ENCODE assay signal across 17 cellular contexts in the genomic region with DNA sequence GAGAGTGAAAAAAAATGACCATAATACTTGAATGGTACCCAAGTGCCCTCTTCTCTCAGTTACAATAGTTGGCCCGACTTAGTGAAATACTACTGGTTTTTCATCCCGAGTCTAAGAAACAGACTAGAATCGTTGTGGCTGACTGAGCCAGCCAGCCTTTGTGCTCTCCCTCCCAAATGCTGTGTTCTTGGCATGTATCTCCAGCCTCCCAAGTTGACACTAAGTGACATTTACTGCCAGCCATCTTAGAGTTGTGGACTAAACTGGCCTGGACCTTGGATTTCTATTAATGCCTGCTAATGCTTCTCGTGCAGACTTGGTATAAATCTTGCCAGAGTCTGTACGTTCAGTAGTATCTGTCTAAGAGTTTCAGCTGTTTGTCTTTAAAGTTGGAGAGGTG.
A peak's percentile ranks its signal among the peaks of the same experiment; 100 is the strongest.
DNase-seq lines count a peak whose midpoint lies in the region; ATAC-seq and TF ChIP-seq lines count a peak whose summit lies in the region.
"Had no signal": no experiment of that assay in that cellular context is flagged by ENCODE, and none has a peak within 500 bp of the region (broad histone marks: within the 10 kb centered on the region; RNA-seq: fewer than 3 reads in every experiment).

No MANE protein-coding gene starts in this region.

- H3K27me3 ChIP-seq in neural progenitor cell, result no peaks in the 10 kb centered on the region
- no peaks in the 10 kb centered on the region for H3K27me3 ChIP-seq in aorta (ENCODE audit: control insufficient read depth in 1 of 2, insufficient read depth in 2 of 2, low read length in 1 of 2)
- H3K27me3 ChIP-seq: BLaER1 treated with 17β-estradiol and CSF1 and Interleukin-3, amounts not matched to agents 10 nM and 100 nM had no signal

- H3K4me2 ChIP-seq in neural progenitor cell, result no peak overlapping the region
- H3K4me2 ChIP-seq: BLaER1 treated with 17β-estradiol and CSF1 and Interleukin-3, amounts not matched to agents 10 nM and 100 nM had no signal

- 8 to 11% methylated on average over 5 of the region's 5 CpGs for WGBS in aorta, 2 donors

- H3K36me3 ChIP-seq in neural progenitor cell, result no peaks in the 10 kb centered on the region
- H3K36me3 ChIP-seq in aorta (ENCODE audit: control insufficient read depth in 1 of 2, insufficient read depth in 2 of 2, low read length in 1 of 2), result peaks cover 6 to 14% of the 10 kb centered on the region in 2 donors

- POLR2A ChIA-PET in activated B cell treated with CpG ODN at 0.5 μM for 24 hours (lab: Charles Lee), result interaction anchor here (0.7 kb wide), 2 partner anchors 14 to 255 kb away, joined by 5 to 7 read pairs; no protein-coding TSS in a partner anchor

- no peak overlapping the region for H2AFZ ChIP-seq in neural progenitor cell (replicated peaks)

- CTCF ChIA-PET in activated B cell treated with CpG ODN at 0.5 μM for 24 hours (lab: Charles Lee), result no interaction called here

- H3F3A ChIP-seq in neural progenitor cell (ENCODE audit: low read depth), result no peaks in the 10 kb centered on the region

- TF ChIP-seq CTCF in activated B cell treated with CpG ODN at 0.5 μM for 24 hours (IDR thresholded peaks at IDR 0.05) (no peak), coronary artery (IDR thresholded peaks at IDR 0.05) (no peak), nephron (IDR thresholded peaks at IDR 0.05; ENCODE audit: unreplicated experiment in 3 of 3) (no peak), neural progenitor cell (IDR thresholded peaks at IDR 0.05) (no peak)

- H3K4me1 ChIP-seq in neural progenitor cell (no peaks in the 10 kb centered on the region), aorta (ENCODE audit: control insufficient read depth in 1 of 2, insufficient read depth in 2 of 2, low read length in 2 of 2) (peaks cover 2% of the 10 kb centered on the region in 2 donors)

- H3K27ac ChIP-seq in coronary artery, result peak overlapping the region; percentile 38 to 62
- H3K27ac ChIP-seq in neural progenitor cell, result no peak overlapping the region
- H3K27ac ChIP-seq in aorta (ENCODE audit: low read depth in 1 of 2, low read length in 2 of 2), result no peak overlapping the region
- H3K27ac ChIP-seq: BLaER1 treated with 17β-estradiol and CSF1 and Interleukin-3, amounts not matched to agents 10 nM and 100 nM had no signal

- H4K20me1 ChIP-seq in neural progenitor cell (ENCODE audit: low read depth), result no peaks in the 10 kb centered on the region
- H4K20me1 ChIP-seq: BLaER1 treated with 17β-estradiol and CSF1 and Interleukin-3, amounts not matched to agents 10 nM and 100 nM had no signal

- no peaks in the 10 kb centered on the region for H3K9me3 Mint-ChIP-seq in activated B cell treated with CpG ODN at 0.5 μM for 24 hours
- peaks cover 15% of the 10 kb centered on the region for H3K9me3 Mint-ChIP-seq in nephron
- no peaks in the 10 kb centered on the region for H3K9me3 Mint-ChIP-seq in stimulated activated naive B cell treated with anti-CD40 and anti-IgM and Interleukin-4, amounts not matched to agents 10 μg/mL and 1 μg/mL and 100 μg/mL, for 72 hours
- peaks cover 17% of the 10 kb centered on the region for H3K9me3 Mint-ChIP-seq in neural progenitor cell

- H3K79me2 ChIP-seq in neural progenitor cell (ENCODE audit: low read depth), result no peaks in the 10 kb centered on the region

- intact Hi-C loops in activated B cell treated with CpG ODN at 0.5 μM for 24 hours (cut with micrococcal nuclease) (no loop called here), aorta (cut with DNase I) (loop anchor here in 1 of 2 donors (5.0 kb wide), 1 partner anchor 215 kb away; no protein-coding TSS in a partner anchor)

- DNase-seq in activated B cell treated with CpG ODN at 0.5 μM for 24 hours (no peak), coronary artery (ENCODE audit: low spot score) (no peak), neural progenitor cell (ENCODE audit: low spot score) (no peak), SK-N-DZ (ENCODE audit: low spot score) (no peak), aorta (no peak)
- DNase-seq in stimulated activated naive B cell treated with anti-CD40 and anti-IgM and Interleukin-4, amounts not matched to agents 10 μg/mL and 1 μg/mL and 100 μg/mL, for 72 hours, result no peak
- DNase-seq: CD8-positive, alpha-beta T cell; KG1; NCI-H1417; NCI-H187 treated with DMSO at 0.1 percent for 48 hours; NCI-H226; NCI-H524 treated with DMSO at 0.1 percent for 48 hours; SIG-M5 had no signal

- H3K4me3 ChIP-seq in coronary artery (no peak overlapping the region), neural progenitor cell (no peak overlapping the region), aorta (ENCODE audit: low read length in 2 of 2) (no peak overlapping the region)
- H3K4me3 ChIP-seq: BLaER1 treated with 17β-estradiol and CSF1 and Interleukin-3, amounts not matched to agents 10 nM and 100 nM had no signal

- no peak overlapping the region for H3K9ac ChIP-seq in neural progenitor cell
- H3K9ac ChIP-seq: BLaER1 treated with 17β-estradiol and CSF1 and Interleukin-3, amounts not matched to agents 10 nM and 100 nM had no signal

- H3K4me1 Mint-ChIP-seq in activated B cell treated with CpG ODN at 0.5 μM for 24 hours, result no peaks in the 10 kb centered on the region
- H3K4me1 Mint-ChIP-seq in nephron, result peaks cover 49% of the 10 kb centered on the region
- peaks cover 6 to 9% of the 10 kb centered on the region in 2 donors for H3K4me1 Mint-ChIP-seq in stimulated activated naive B cell treated with anti-CD40 and anti-IgM and Interleukin-4, amounts not matched to agents 10 μg/mL and 1 μg/mL and 100 μg/mL, for 72 hours
- peaks cover 3% of the 10 kb centered on the region for H3K4me1 Mint-ChIP-seq in neural progenitor cell

- H3K36me3 Mint-ChIP-seq in activated B cell treated with CpG ODN at 0.5 μM for 24 hours (ENCODE audit: low read depth) (peaks cover 95% of the 10 kb centered on the region), nephron (ENCODE audit: low read depth) (peaks cover 77% of the 10 kb centered on the region), neural progenitor cell (peaks cover 18% of the 10 kb centered on the region)
- H3K36me3 Mint-ChIP-seq in stimulated activated naive B cell treated with anti-CD40 and anti-IgM and Interleukin-4, amounts not matched to agents 10 μg/mL and 1 μg/mL and 100 μg/mL, for 72 hours, result peaks cover 74 to 85% of the 10 kb centered on the region in 2 donors

- H3K4me3 Mint-ChIP-seq in activated B cell treated with CpG ODN at 0.5 μM for 24 hours, result no peak overlapping the region
- peak overlapping the region in 1 of 3 experiments; percentile 16 for H3K4me3 Mint-ChIP-seq in nephron
- H3K4me3 Mint-ChIP-seq in stimulated activated naive B cell treated with anti-CD40 and anti-IgM and Interleukin-4, amounts not matched to agents 10 μg/mL and 1 μg/mL and 100 μg/mL, for 72 hours, result no peak overlapping the region
- H3K4me3 Mint-ChIP-seq in neural progenitor cell, result no peak overlapping the region
- H3K4me3 Mint-ChIP-seq: CD8-positive, alpha-beta T cell had no signal

- H3K27ac Mint-ChIP-seq in activated B cell treated with CpG ODN at 0.5 μM for 24 hours, result peak overlapping the region; percentile 4
- peak overlapping the region; percentile 61 to 68 (median 61) for H3K27ac Mint-ChIP-seq in nephron
- H3K27ac Mint-ChIP-seq in stimulated activated naive B cell treated with anti-CD40 and anti-IgM and Interleukin-4, amounts not matched to agents 10 μg/mL and 1 μg/mL and 100 μg/mL, for 72 hours, result peak overlapping the region; percentile 70
- H3K27ac Mint-ChIP-seq in neural progenitor cell, result no peak overlapping the region

- ATAC-seq in activated B cell treated with CpG ODN at 0.5 μM for 24 hours (ENCODE audit: low read depth) (no peak), aorta (ENCODE audit: low FRiP score) (no peak), GM18520 (IDR thresholded peaks at IDR 0.05; ENCODE audit: unreplicated experiment) (no peak)
- no peak for ATAC-seq in stimulated activated naive B cell treated with anti-CD40 and anti-IgM and Interleukin-4, amounts not matched to agents 10 μg/mL and 1 μg/mL and 100 μg/mL, for 72 hours (replicated peaks)
- ATAC-seq: CD8-positive, alpha-beta T cell; HepG2 had no signal

- H3K9me3 ChIP-seq in neural progenitor cell (ENCODE audit: low read depth) (no peaks in the 10 kb centered on the region), aorta (ENCODE audit: control insufficient read depth, low read length) (no peaks in the 10 kb centered on the region)

- H3K27me3 Mint-ChIP-seq in activated B cell treated with CpG ODN at 0.5 μM for 24 hours, result no peaks in the 10 kb centered on the region
- H3K27me3 Mint-ChIP-seq in nephron (ENCODE audit: low read depth), result no peaks in the 10 kb centered on the region
- no peaks in the 10 kb centered on the region for H3K27me3 Mint-ChIP-seq in stimulated activated naive B cell treated with anti-CD40 and anti-IgM and Interleukin-4, amounts not matched to agents 10 μg/mL and 1 μg/mL and 100 μg/mL, for 72 hours
- H3K27me3 Mint-ChIP-seq in neural progenitor cell (ENCODE audit: insufficient read depth, low read depth), result no peaks in the 10 kb centered on the region

Comparison
In these comparisons a context has a peak if more than half of its experiments do, and no peak if none do; other contexts are left out.
1. H3K27ac ChIP-seq: peak in coronary artery (2 of 2); none in neural progenitor cell (single experiment) and aorta (0 of 2).